18 cellular contexts compared by ENCODE assay signal in the genomic region with DNA sequence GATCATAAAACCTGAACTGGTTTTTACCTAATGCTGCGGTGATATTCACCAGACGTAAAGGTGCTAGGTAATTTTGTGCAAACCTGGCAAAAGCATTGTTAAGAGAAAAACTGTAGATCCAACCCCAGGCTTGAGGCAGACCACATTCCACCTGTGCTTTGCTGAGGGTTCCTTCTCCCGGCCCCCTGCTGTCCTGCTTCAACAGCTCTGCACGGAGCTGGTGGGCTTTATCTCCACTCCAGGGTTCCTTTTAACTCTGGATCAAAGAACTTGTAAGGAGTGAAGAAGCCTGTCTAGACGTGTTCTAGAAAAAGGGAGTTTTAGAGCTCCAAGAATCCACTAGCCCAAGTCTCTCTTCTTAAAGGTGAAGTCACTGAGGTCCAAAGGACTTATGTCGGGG.
DNase-seq lines count a peak whose midpoint lies in the region; ATAC-seq and TF ChIP-seq lines count a peak whose summit lies in the region.
"Had no signal": no experiment of that assay in that cellular context is flagged by ENCODE, and none has a peak within 500 bp of the region (broad histone marks: within the 10 kb centered on the region; RNA-seq: fewer than 3 reads in every experiment).

No MANE protein-coding gene starts in this region.

- ATAC-seq in CD4-positive, alpha-beta T cell (ENCODE audit: poor library complexity) = no peak
- ATAC-seq in lower lobe of right lung = no peak
- ATAC-seq: HepG2, PC-3 had no signal

- TF ChIP-seq CTCF in CD4-positive, alpha-beta T cell (IDR thresholded peaks at IDR 0.05) = no peak
- no peak for TF ChIP-seq CTCF in dorsolateral prefrontal cortex (IDR thresholded peaks at IDR 0.05 in 54 of 56, conservative IDR thresholded peaks at IDR 0.05 in 2 of 56; ENCODE audit: low read depth in 1 of 56, partially characterized antibody in 56 of 56)
- no peak for TF ChIP-seq CTCF in lower lobe of right lung (IDR thresholded peaks at IDR 0.05)

- H3K4me1 ChIP-seq in lower lobe of right lung = no peaks in the 10 kb centered on the region
- H3K4me1 ChIP-seq: SJSA1 had no signal

- H3K4me1 Mint-ChIP-seq in CD4-positive, alpha-beta T cell (ENCODE audit: low read depth) = peaks cover 39% of the 10 kb centered on the region

- peak overlapping the region; percentile 39 for H3K4me3 Mint-ChIP-seq in CD4-positive, alpha-beta T cell

- H3K27ac ChIP-seq in CD4-positive, alpha-beta T cell (ENCODE audit: low read depth, low read length) = no peak overlapping the region
- H3K27ac ChIP-seq in dorsolateral prefrontal cortex = peak overlapping the region in 49 of 59 donors; percentile 55 to 95 (median 89)
- H3K27ac ChIP-seq in substantia nigra (ENCODE audit: low read depth, low read length, poor library complexity, severe bottlenecking) = peak overlapping the region; percentile 88
- no peak overlapping the region for H3K27ac ChIP-seq in lower lobe of right lung
- H3K27ac ChIP-seq: GM23248, SJSA1 had no signal

- no peaks in the 10 kb centered on the region for H3K27me3 Mint-ChIP-seq in CD4-positive, alpha-beta T cell

- peaks cover 9% of the 10 kb centered on the region for H3K36me3 Mint-ChIP-seq in CD4-positive, alpha-beta T cell (ENCODE audit: low read depth)

- POLR2A ChIA-PET in CD4-positive, alpha-beta T cell (lab: Charles Lee) = no interaction called here

- H3K9me3 ChIP-seq in CD4-positive, alpha-beta T cell (ENCODE audit: control insufficient read depth, low read length) = no peaks in the 10 kb centered on the region
- H3K9me3 ChIP-seq in lower lobe of right lung = no peaks in the 10 kb centered on the region
- H3K9me3 ChIP-seq: SJSA1 had no signal

- H3K9me3 Mint-ChIP-seq in CD4-positive, alpha-beta T cell = no peaks in the 10 kb centered on the region

- H3K36me3 ChIP-seq in lower lobe of right lung = no peaks in the 10 kb centered on the region

- no peak for DNase-seq in CD4-positive, alpha-beta T cell
- DNase-seq in Jurkat, Clone E6-1 (ENCODE audit: low read depth, low spot score) = peak; percentile 54
- DNase-seq in dorsolateral prefrontal cortex (no peak), substantia nigra (lab: John Stamatoyannopoulos, UW) (no peak), cerebellar nuclear complex (lab: John Stamatoyannopoulos, UW) (no peak), UCSD-AML1 (lab: John Stamatoyannopoulos, UW; ENCODE audit: unreplicated experiment) (no peak), lower lobe of right lung (no peak)
- no peak for DNase-seq in effector CD4-positive, alpha-beta T cell
- DNase-seq: GDM1, GM23248, KG1, NCI-H1417 treated with DMSO at 0.1 percent for 48 hours, NCI-H187 treated with DMSO at 0.1 percent for 48 hours, NCI-H226, NCI-H524, PC-3 had no signal

- H3K4me3 ChIP-seq in Jurkat, Clone E6-1 (ENCODE audit: low read length) = no peak overlapping the region
- no peak overlapping the region for H3K4me3 ChIP-seq in dorsolateral prefrontal cortex
- no peak overlapping the region for H3K4me3 ChIP-seq in lower lobe of right lung
- H3K4me3 ChIP-seq: GM23248, SJSA1 had no signal

- H3K27ac Mint-ChIP-seq in CD4-positive, alpha-beta T cell = no peak overlapping the region

- CTCF ChIA-PET in CD4-positive, alpha-beta T cell (lab: Charles Lee) = no interaction called here

- intact Hi-C loops in CD4-positive, alpha-beta T cell (cut with DNase I, micrococcal nuclease) = no loop called here
- intact Hi-C loops in dorsolateral prefrontal cortex (cut with DNase I) (loop anchor here (1.0 to 2.0 kb wide), 3 partner anchors 45 to 115 kb away; a partner anchor contains a TSS), lower lobe of right lung (cut with DNase I) (no loop called here)

- H3K27me3 ChIP-seq in CD4-positive, alpha-beta T cell (ENCODE audit: control insufficient read depth, insufficient read depth, low read length) = no peaks in the 10 kb centered on the region
- H3K27me3 ChIP-seq in dorsolateral prefrontal cortex (no peaks in the 10 kb centered on the region), lower lobe of right lung (ENCODE audit: low read depth) (no peaks in the 10 kb centered on the region)
- H3K27me3 ChIP-seq: SJSA1 had no signal

Comparison
In these comparisons a context has a peak if more than half of its experiments do, and no peak if none do; other contexts are left out.
1. H3K27ac ChIP-seq: peak in dorsolateral prefrontal cortex (49 of 59) and substantia nigra (single experiment); none in CD4-positive, alpha-beta T cell (single experiment) and lower lobe of right lung (single experiment).
2. intact Hi-C loops: an anchor here in dorsolateral prefrontal cortex (1.0 to 2.0 kb wide); none called in CD4-positive, alpha-beta T cell and lower lobe of right lung.